1 cellular context compared by ENCODE assay signal in genomic region chr20:36092424-36093024, GRCh38.
TF ChIP-seq lines count a peak whose summit lies in the region.

No MANE protein-coding gene starts in this region.

TF ChIP-seq in HepG2, 621 proteins besides CTCF, POLR2A, EP300 and RAD21 (continued from another document):
- TF ChIP-seq, protein P1, sequence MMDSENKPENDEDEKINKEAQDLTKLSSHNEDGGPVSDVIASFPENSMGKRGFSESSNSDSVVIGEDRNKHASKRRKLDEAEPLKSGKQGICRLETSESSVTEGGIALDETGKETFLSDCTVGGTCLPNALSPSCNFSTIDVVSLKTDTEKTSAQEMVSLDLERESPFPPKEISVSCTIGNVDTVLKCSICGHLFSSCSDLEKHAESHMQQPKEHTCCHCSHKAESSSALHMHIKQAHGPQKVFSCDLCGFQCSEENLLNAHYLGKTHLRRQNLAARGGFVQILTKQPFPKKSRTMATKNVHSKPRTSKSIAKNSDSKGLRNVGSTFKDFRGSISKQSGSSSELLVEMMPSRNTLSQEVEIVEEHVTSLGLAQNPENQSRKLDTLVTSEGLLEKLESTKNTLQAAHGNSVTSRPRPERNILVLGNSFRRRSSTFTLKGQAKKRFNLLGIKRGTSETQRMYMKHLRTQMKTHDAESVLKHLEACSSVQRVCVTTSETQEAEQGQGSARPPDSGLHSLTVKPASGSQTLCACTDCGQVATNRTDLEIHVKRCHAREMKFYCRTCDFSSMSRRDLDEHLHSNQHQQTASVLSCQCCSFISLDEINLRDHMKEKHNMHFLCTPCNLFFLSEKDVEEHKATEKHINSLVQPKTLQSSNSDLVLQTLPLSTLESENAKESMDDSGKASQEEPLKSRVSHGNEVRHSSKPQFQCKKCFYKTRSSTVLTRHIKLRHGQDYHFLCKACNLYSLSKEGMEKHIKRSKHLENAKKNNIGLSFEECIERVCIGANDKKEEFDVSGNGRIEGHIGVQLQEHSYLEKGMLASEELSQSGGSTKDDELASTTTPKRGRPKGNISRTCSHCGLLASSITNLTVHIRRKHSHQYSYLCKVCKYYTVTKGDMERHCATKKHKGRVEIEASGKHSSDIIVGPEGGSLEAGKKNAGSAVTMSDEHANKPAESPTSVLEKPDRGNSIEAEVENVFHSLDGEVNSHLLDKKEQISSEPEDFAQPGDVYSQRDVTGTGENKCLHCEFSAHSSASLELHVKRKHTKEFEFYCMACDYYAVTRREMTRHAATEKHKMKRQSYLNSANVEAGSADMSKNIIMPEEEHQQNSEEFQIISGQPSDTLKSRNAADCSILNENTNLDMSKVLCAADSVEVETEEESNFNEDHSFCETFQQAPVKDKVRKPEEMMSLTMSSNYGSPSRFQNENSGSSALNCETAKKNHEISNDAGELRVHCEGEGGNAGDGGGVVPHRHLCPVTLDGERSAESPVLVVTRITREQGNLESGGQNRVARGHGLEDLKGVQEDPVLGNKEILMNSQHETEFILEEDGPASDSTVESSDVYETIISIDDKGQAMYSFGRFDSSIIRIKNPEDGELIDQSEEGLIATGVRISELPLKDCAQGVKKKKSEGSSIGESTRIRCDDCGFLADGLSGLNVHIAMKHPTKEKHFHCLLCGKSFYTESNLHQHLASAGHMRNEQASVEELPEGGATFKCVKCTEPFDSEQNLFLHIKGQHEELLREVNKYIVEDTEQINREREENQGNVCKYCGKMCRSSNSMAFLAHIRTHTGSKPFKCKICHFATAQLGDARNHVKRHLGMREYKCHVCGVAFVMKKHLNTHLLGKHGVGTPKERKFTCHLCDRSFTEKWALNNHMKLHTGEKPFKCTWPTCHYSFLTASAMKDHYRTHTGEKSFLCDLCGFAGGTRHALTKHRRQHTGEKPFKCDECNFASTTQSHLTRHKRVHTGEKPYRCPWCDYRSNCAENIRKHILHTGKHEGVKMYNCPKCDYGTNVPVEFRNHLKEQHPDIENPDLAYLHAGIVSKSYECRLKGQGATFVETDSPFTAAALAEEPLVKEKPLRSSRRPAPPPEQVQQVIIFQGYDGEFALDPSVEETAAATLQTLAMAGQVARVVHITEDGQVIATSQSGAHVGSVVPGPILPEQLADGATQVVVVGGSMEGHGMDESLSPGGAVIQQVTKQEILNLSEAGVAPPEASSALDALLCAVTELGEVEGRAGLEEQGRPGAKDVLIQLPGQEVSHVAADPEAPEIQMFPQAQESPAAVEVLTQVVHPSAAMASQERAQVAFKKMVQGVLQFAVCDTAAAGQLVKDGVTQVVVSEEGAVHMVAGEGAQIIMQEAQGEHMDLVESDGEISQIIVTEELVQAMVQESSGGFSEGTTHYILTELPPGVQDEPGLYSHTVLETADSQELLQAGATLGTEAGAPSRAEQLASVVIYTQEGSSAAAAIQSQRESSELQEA (CRISPR knock-in tag; IDR thresholded peaks at IDR 0.05; ENCODE audit: not compliant biosample characterization): no peak
- TF ChIP-seq ZBTB8A (CRISPR knock-in tag; IDR thresholded peaks at IDR 0.05; ENCODE audit: borderline replicate concordance, low read depth) (no peak), KLF9 (CRISPR knock-in tag; IDR thresholded peaks at IDR 0.05; ENCODE audit: low read depth) (no peak), TBX2 (CRISPR knock-in tag; IDR thresholded peaks at IDR 0.05; ENCODE audit: borderline replicate concordance) (no peak), SMARCC2 (IDR thresholded peaks at IDR 0.05) (no peak), EED (CRISPR knock-in tag; IDR thresholded peaks at IDR 0.05) (no peak), ZNF263 (CRISPR knock-in tag; IDR thresholded peaks at IDR 0.05) (peak; percentile 19; the same call in 1 of the 2 replicates), ZNF775 (CRISPR knock-in tag; IDR thresholded peaks at IDR 0.05; ENCODE audit: borderline replicate concordance) (no peak), SATB2 (CRISPR knock-in tag; IDR thresholded peaks at IDR 0.05) (no peak), IRF2 (CRISPR knock-in tag; IDR thresholded peaks at IDR 0.05) (no peak), MTF1 (CRISPR knock-in tag; IDR thresholded peaks at IDR 0.05) (no peak), ATRX (CRISPR knock-in tag; IDR thresholded peaks at IDR 0.05; ENCODE audit: borderline replicate concordance) (no peak), ZKSCAN5 (CRISPR knock-in tag; IDR thresholded peaks at IDR 0.05) (no peak), ZNF326 (CRISPR knock-in tag; IDR thresholded peaks at IDR 0.05; ENCODE audit: borderline replicate concordance) (no peak), ARHGAP35 (CRISPR knock-in tag; IDR thresholded peaks at IDR 0.05; ENCODE audit: borderline replicate concordance) (no peak), TRIM24 (CRISPR knock-in tag; IDR thresholded peaks at IDR 0.05) (no peak), ZNF20 (CRISPR knock-in tag; IDR thresholded peaks at IDR 0.05) (no peak), RELA (CRISPR knock-in tag; IDR thresholded peaks at IDR 0.05) (no peak), SMAD3 (CRISPR knock-in tag; IDR thresholded peaks at IDR 0.05) (no peak), ZNF138 (CRISPR knock-in tag; IDR thresholded peaks at IDR 0.05; ENCODE audit: low read depth) (no peak), FOXO1 (CRISPR knock-in tag; IDR thresholded peaks at IDR 0.05) (no peak), ZNF124 (CRISPR knock-in tag; IDR thresholded peaks at IDR 0.05) (no peak), SKI (IDR thresholded peaks at IDR 0.05; ENCODE audit: partially characterized antibody) (peak; percentile 78), ZNF563 (CRISPR knock-in tag; IDR thresholded peaks at IDR 0.05) (no peak; the same call in 1 of the 2 replicates), HMGXB3 (CRISPR knock-in tag; IDR thresholded peaks at IDR 0.05; ENCODE audit: borderline replicate concordance) (no peak), HMGXB4 (CRISPR knock-in tag; IDR thresholded peaks at IDR 0.05; ENCODE audit: borderline replicate concordance in 1 of 2, low read depth in 1 of 2) (0 out of 4 replicates have a peak, but pooled peaks of 1 of the 2 experiments have one; percentile 51), ZNF253 (CRISPR knock-in tag; IDR thresholded peaks at IDR 0.05; ENCODE audit: borderline replicate concordance) (no peak), ZFP82 (CRISPR knock-in tag; IDR thresholded peaks at IDR 0.05; ENCODE audit: borderline replicate concordance) (no peak), ZSCAN12 (CRISPR knock-in tag; IDR thresholded peaks at IDR 0.05) (no peak), ZNF18 (CRISPR knock-in tag; IDR thresholded peaks at IDR 0.05; ENCODE audit: insufficient replicate concordance) (no peak), ZNF44 (CRISPR knock-in tag; IDR thresholded peaks at IDR 0.05) (no peak), RXRB (CRISPR knock-in tag; IDR thresholded peaks at IDR 0.05; ENCODE audit: borderline replicate concordance) (no peak), SPEN (CRISPR knock-in tag; IDR thresholded peaks at IDR 0.05; ENCODE audit: low read depth) (no peak), NR2F6 (IDR thresholded peaks at IDR 0.05) (no peak), NR2F6 (CRISPR knock-in tag; IDR thresholded peaks at IDR 0.05) (no peak), MEF2D (CRISPR knock-in tag; IDR thresholded peaks at IDR 0.05) (no peak), RARA (CRISPR knock-in tag; IDR thresholded peaks at IDR 0.05) (no peak), ZFX (CRISPR knock-in tag; IDR thresholded peaks at IDR 0.05; ENCODE audit: low read depth) (no peak), ZNF121 (CRISPR knock-in tag; IDR thresholded peaks at IDR 0.05) (peak; percentile 12; the same call in 1 of the 2 replicates)
- TF ChIP-seq, protein P2, sequence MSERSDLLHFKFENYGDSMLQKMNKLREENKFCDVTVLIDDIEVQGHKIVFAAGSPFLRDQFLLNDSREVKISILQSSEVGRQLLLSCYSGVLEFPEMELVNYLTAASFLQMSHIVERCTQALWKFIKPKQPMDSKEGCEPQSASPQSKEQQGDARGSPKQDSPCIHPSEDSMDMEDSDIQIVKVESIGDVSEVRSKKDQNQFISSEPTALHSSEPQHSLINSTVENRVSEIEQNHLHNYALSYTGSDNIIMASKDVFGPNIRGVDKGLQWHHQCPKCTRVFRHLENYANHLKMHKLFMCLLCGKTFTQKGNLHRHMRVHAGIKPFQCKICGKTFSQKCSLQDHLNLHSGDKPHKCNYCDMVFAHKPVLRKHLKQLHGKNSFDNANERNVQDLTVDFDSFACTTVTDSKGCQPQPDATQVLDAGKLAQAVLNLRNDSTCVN (CRISPR knock-in tag; IDR thresholded peaks at IDR 0.05; ENCODE audit: borderline replicate concordance): no peak
- TF ChIP-seq, protein P3, sequence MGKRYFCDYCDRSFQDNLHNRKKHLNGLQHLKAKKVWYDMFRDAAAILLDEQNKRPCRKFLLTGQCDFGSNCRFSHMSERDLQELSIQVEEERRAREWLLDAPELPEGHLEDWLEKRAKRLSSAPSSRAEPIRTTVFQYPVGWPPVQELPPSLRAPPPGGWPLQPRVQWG (CRISPR knock-in tag; IDR thresholded peaks at IDR 0.05; ENCODE audit: borderline replicate concordance, low read depth): no peak
- TF ChIP-seq, protein P4, sequence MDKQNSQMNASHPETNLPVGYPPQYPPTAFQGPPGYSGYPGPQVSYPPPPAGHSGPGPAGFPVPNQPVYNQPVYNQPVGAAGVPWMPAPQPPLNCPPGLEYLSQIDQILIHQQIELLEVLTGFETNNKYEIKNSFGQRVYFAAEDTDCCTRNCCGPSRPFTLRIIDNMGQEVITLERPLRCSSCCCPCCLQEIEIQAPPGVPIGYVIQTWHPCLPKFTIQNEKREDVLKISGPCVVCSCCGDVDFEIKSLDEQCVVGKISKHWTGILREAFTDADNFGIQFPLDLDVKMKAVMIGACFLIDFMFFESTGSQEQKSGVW (CRISPR knock-in tag; IDR thresholded peaks at IDR 0.05; ENCODE audit: borderline replicate concordance): no peak
